ENCODE assay signal across 21 cellular contexts in the genomic region with DNA sequence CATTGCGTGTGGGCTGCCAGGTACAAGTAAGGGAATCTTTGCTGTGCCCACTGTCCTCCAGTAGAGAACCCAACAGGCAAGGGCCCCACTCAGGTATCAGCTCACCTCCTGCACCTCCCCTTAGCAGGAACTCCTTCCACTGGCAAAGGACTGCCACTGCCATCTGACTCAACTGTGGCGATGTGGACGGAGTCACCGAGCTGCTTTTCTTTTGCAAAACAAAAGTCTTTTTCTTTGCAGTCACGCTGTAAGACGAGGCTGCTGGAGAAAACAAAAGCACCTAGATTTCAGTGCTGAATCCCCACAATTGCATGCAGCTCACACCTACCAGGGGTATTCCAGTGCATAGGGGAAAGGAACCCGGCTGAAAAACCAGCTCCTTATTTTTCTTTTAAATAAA. TPM values are rescaled to one million over a fixed set of nuclear protein-coding genes. Genes with fewer than 3 reads are reported as not detected.
DNase-seq lines count a peak whose midpoint lies in the region; ATAC-seq and TF ChIP-seq lines count a peak whose summit lies in the region.
"Had no signal": no experiment of that assay in that cellular context is flagged by ENCODE, and none has a peak within 500 bp of the region (broad histone marks: within the 10 kb centered on the region; RNA-seq: fewer than 3 reads in every experiment).

No MANE protein-coding gene starts in this region.

- H3K4me1 Mint-ChIP-seq in activated naive CD4-positive, alpha-beta T cell treated with anti-CD3 and anti-CD28 coated beads, Interleukin-2, amount 50 U/mL, for 24 hours = peaks cover 67% of the 10 kb centered on the region
- peaks cover 53% of the 10 kb centered on the region for H3K4me1 Mint-ChIP-seq in activated naive CD4-positive, alpha-beta T cell treated with anti-CD3 and anti-CD28 coated beads for 36 hours (ENCODE audit: low read depth)
- H3K4me1 Mint-ChIP-seq in WTC11 = peaks cover 25% of the 10 kb centered on the region

- no peak for DNase-seq in activated naive CD4-positive, alpha-beta T cell treated with anti-CD3 and anti-CD28 coated beads for 36 hours
- no peak for DNase-seq in WTC11 (ENCODE audit: low spot score)
- DNase-seq in stimulated activated CD4-positive, alpha-beta T cell treated with anti-CD3 and anti-CD28 coated beads, Interleukin-1b, Interleukin-23, amount 100 ng/mL, for 48 hours = no peak
- no peak for DNase-seq in SKM-1 (lab: John Stamatoyannopoulos, UW; ENCODE audit: unreplicated experiment)
- no peak for DNase-seq in activated CD8-positive, alpha-beta memory T cell treated with anti-CD3 and anti-CD28 coated beads, Interleukin-2, amount 50 U/mL, for 4 hours
- DNase-seq: activated naive CD4-positive, alpha-beta T cell treated with anti-CD3 and anti-CD28 coated beads, Interleukin-2, amount 10 ng/mL, durations not matched to agents 7 days and 5 days; activated T-cell treated with anti-CD3 and anti-CD28 coated beads, Interleukin-2, amount 50 U/mL, for 48 hours; cerebellar nuclear complex; effector CD4-positive, alpha-beta T cell; erythroblast; foreskin keratinocyte; NCI-H1694; NCI-H2171 treated with DMSO at 0.1 percent for 48 hours; NCI-H524 treated with DMSO at 0.1 percent for 48 hours; right cardiac atrium; upper lobe of right lung had no signal

- intact Hi-C loops in activated naive CD4-positive, alpha-beta T cell treated with anti-CD3 and anti-CD28 coated beads for 36 hours (cut with micrococcal nuclease) = no loop called here

- H3K9ac ChIP-seq in subcutaneous abdominal adipose tissue (ENCODE audit: low read length in 5 of 5) = no peak overlapping the region
- H3K9ac ChIP-seq: BLaER1 had no signal

- H3K27me3 Mint-ChIP-seq in activated naive CD4-positive, alpha-beta T cell treated with anti-CD3 and anti-CD28 coated beads, Interleukin-2, amount 50 U/mL, for 24 hours = no peaks in the 10 kb centered on the region
- no peaks in the 10 kb centered on the region for H3K27me3 Mint-ChIP-seq in activated naive CD4-positive, alpha-beta T cell treated with anti-CD3 and anti-CD28 coated beads for 36 hours (ENCODE audit: low read depth)
- H3K27me3 Mint-ChIP-seq in WTC11 (ENCODE audit: low read depth) = no peaks in the 10 kb centered on the region
- H3K27me3 Mint-ChIP-seq: activated naive CD4-positive, alpha-beta T cell treated with anti-CD3 and anti-CD28 coated beads, Interleukin-2, amount 10 ng/mL, durations not matched to agents 7 days and 5 days had no signal

- H3K4me1 ChIP-seq in subcutaneous abdominal adipose tissue (ENCODE audit: control insufficient read depth in 5 of 5, insufficient read depth in 5 of 5, low read length in 5 of 5) = peaks cover 0 to 37% (median 27%) of the 10 kb centered on the region in 5 donors
- H3K4me1 ChIP-seq: foreskin keratinocyte had no signal

- peak overlapping the region; percentile 16 for H3K27ac ChIP-seq in layer of hippocampus (ENCODE audit: low read depth, low read length)
- peak overlapping the region; percentile 87 for H3K27ac ChIP-seq in subcutaneous abdominal adipose tissue (ENCODE audit: low read depth, low read length)
- H3K27ac ChIP-seq: BLaER1, foreskin keratinocyte, SK-N-MC had no signal

- H3K36me3 ChIP-seq in subcutaneous abdominal adipose tissue (ENCODE audit: control insufficient read depth in 5 of 5, insufficient read depth in 5 of 5, low read length in 5 of 5) = peaks cover 12 to 87% (median 72%) of the 10 kb centered on the region in 5 donors

- H3K36me3 Mint-ChIP-seq in activated naive CD4-positive, alpha-beta T cell treated with anti-CD3 and anti-CD28 coated beads, Interleukin-2, amount 50 U/mL, for 24 hours = peaks cover 23% of the 10 kb centered on the region
- peaks cover 54% of the 10 kb centered on the region for H3K36me3 Mint-ChIP-seq in activated naive CD4-positive, alpha-beta T cell treated with anti-CD3 and anti-CD28 coated beads for 36 hours (ENCODE audit: low read depth)
- H3K36me3 Mint-ChIP-seq in WTC11 = peaks cover 37% of the 10 kb centered on the region

- CTCF ChIA-PET in activated naive CD4-positive, alpha-beta T cell treated with anti-CD3 and anti-CD28 coated beads for 36 hours (lab: Charles Lee) = interaction anchor here (0.6 to 1.2 kb wide), 3 partner anchors 10 to 55 kb away, joined by 3 to 5 read pairs (median 4); a partner anchor contains a TSS
- CTCF ChIA-PET in WTC11 (lab: Charles Lee) = interaction anchor here (1.0 to 1.1 kb wide), 2 partner anchors 16 to 111 kb away, joined by 3 to 8 read pairs; no protein-coding TSS in a partner anchor

- no peaks in the 10 kb centered on the region for H3K9me3 ChIP-seq in subcutaneous abdominal adipose tissue (ENCODE audit: control insufficient read depth in 5 of 5, low read length in 5 of 5)
- H3K9me3 ChIP-seq: BLaER1, upper lobe of right lung had no signal

- POLR2A ChIA-PET in WTC11 (lab: Charles Lee) = no interaction called here

- no peak for TF ChIP-seq CTCF in WTC11 (IDR thresholded peaks at IDR 0.05)

- peak overlapping the region; percentile 73 for H3K27ac Mint-ChIP-seq in activated naive CD4-positive, alpha-beta T cell treated with anti-CD3 and anti-CD28 coated beads, Interleukin-2, amount 50 U/mL, for 24 hours
- H3K27ac Mint-ChIP-seq in activated naive CD4-positive, alpha-beta T cell treated with anti-CD3 and anti-CD28 coated beads for 36 hours = no peak overlapping the region
- peak overlapping the region; percentile 68 for H3K27ac Mint-ChIP-seq in WTC11

- no peak overlapping the region for H3K4me3 ChIP-seq in subcutaneous abdominal adipose tissue (ENCODE audit: low read depth in 1 of 5, low read length in 5 of 5)
- H3K4me3 ChIP-seq: BLaER1, SK-N-MC, upper lobe of right lung had no signal

- H3K27me3 ChIP-seq in layer of hippocampus (ENCODE audit: control insufficient read depth, insufficient read depth, low read length) = no peaks in the 10 kb centered on the region
- H3K27me3 ChIP-seq in subcutaneous abdominal adipose tissue (ENCODE audit: control insufficient read depth in 5 of 5, insufficient read depth in 4 of 5, low read length in 5 of 5) = no peaks in the 10 kb centered on the region
- H3K27me3 ChIP-seq: BLaER1, foreskin keratinocyte, upper lobe of right lung had no signal

- ATAC-seq in WTC11 = peak; percentile 39
- ATAC-seq: foreskin keratinocyte, right cardiac atrium had no signal

- H3K4me3 Mint-ChIP-seq in activated naive CD4-positive, alpha-beta T cell treated with anti-CD3 and anti-CD28 coated beads, Interleukin-2, amount 50 U/mL, for 24 hours = no peak overlapping the region
- H3K4me3 Mint-ChIP-seq in activated naive CD4-positive, alpha-beta T cell treated with anti-CD3 and anti-CD28 coated beads for 36 hours = no peak overlapping the region
- no peak overlapping the region for H3K4me3 Mint-ChIP-seq in WTC11
- H3K4me3 Mint-ChIP-seq: activated naive CD4-positive, alpha-beta T cell treated with anti-CD3 and anti-CD28 coated beads, Interleukin-2, amount 10 ng/mL, durations not matched to agents 7 days and 5 days had no signal

- no peaks in the 10 kb centered on the region for H3K9me3 Mint-ChIP-seq in activated naive CD4-positive, alpha-beta T cell treated with anti-CD3 and anti-CD28 coated beads, Interleukin-2, amount 50 U/mL, for 24 hours
- H3K9me3 Mint-ChIP-seq in activated naive CD4-positive, alpha-beta T cell treated with anti-CD3 and anti-CD28 coated beads for 36 hours = no peaks in the 10 kb centered on the region
- H3K9me3 Mint-ChIP-seq in WTC11 = no peaks in the 10 kb centered on the region
- H3K9me3 Mint-ChIP-seq: activated naive CD4-positive, alpha-beta T cell treated with anti-CD3 and anti-CD28 coated beads, Interleukin-2, amount 10 ng/mL, durations not matched to agents 7 days and 5 days had no signal

TF ChIP-seq in WTC11, 78 proteins besides CTCF, POLR2A, EP300 and RAD21:
- no peak for TF ChIP-seq ZNF416 (CRISPR knock-in tag; IDR thresholded peaks at IDR 0.05)
- no peak for TF ChIP-seq NR2C2 (CRISPR knock-in tag; IDR thresholded peaks at IDR 0.05)
- TF ChIP-seq, protein P1, sequence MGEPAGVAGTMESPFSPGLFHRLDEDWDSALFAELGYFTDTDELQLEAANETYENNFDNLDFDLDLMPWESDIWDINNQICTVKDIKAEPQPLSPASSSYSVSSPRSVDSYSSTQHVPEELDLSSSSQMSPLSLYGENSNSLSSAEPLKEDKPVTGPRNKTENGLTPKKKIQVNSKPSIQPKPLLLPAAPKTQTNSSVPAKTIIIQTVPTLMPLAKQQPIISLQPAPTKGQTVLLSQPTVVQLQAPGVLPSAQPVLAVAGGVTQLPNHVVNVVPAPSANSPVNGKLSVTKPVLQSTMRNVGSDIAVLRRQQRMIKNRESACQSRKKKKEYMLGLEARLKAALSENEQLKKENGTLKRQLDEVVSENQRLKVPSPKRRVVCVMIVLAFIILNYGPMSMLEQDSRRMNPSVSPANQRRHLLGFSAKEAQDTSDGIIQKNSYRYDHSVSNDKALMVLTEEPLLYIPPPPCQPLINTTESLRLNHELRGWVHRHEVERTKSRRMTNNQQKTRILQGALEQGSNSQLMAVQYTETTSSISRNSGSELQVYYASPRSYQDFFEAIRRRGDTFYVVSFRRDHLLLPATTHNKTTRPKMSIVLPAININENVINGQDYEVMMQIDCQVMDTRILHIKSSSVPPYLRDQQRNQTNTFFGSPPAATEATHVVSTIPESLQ (CRISPR knock-in tag; IDR thresholded peaks at IDR 0.05) = no peak
- no peak for TF ChIP-seq GABPB1 (CRISPR knock-in tag; IDR thresholded peaks at IDR 0.05)
TF ChIP-seq in WTC11: peak in this region for 0.

RNA-seq across cellular contexts. Expression of a gene that starts 7.9 kb away (rescaled TPM):
- total RNA-seq in activated naive CD4-positive, alpha-beta T cell treated with anti-CD3 and anti-CD28 coated beads for 36 hours = 10 to 100 TPM; 35.0 to 38.6 TPM
- 22.4 to 25.4 TPM (median 23.3 TPM) in 3 replicates for total RNA-seq in WTC11 (2021)

RNA-seq across cellular contexts. Expression of a gene that starts 55.1 kb away (rescaled TPM):
- 10 to 100 TPM; 71.5 to 72.0 TPM for total RNA-seq in activated naive CD4-positive, alpha-beta T cell treated with anti-CD3 and anti-CD28 coated beads for 36 hours
- total RNA-seq in WTC11 (2021) = 64.7 to 80.9 TPM (median 72.8 TPM) in 3 replicates

RNA-seq across cellular contexts. Expression of a gene that starts 56.1 kb away (rescaled TPM):
- total RNA-seq in activated naive CD4-positive, alpha-beta T cell treated with anti-CD3 and anti-CD28 coated beads for 36 hours = 10 to 100 TPM; 91.2 to 93.8 TPM
- total RNA-seq in WTC11 (2021) = 44.0 to 49.1 TPM (median 49.0 TPM) in 3 replicates
